25 cellular contexts compared by ENCODE assay signal in genomic region chr10:86159797-86160196, GRCh38.
DNase-seq lines count a peak whose midpoint lies in the region; ATAC-seq, FAIRE-seq and TF ChIP-seq lines count a peak whose summit lies in the region.
"Had no signal": no experiment of that assay in that cellular context is flagged by ENCODE, and none has a peak within 500 bp of the region (broad histone marks: within the 10 kb centered on the region; RNA-seq: fewer than 3 reads in every experiment).

No MANE protein-coding gene starts in this region.

- H2AFZ ChIP-seq in HepG2 (ENCODE audit: low read length) (no peak overlapping the region), neuronal stem cell (ENCODE audit: low read length) (no peak overlapping the region)

- no peak overlapping the region for H2BK12ac ChIP-seq in neuronal stem cell (ENCODE audit: low read length)

- TF ChIP-seq POLR2A in HepG2 (IDR thresholded peaks at IDR 0.05; ENCODE audit: insufficient read depth in 1 of 2, low read depth in 2 of 2, low read length in 2 of 2): no peak
- TF ChIP-seq POLR2A in right lobe of liver (IDR thresholded peaks at IDR 0.05): no peak

- no peak for TF ChIP-seq CTCF in HepG2 (CRISPR knock-in tag; IDR thresholded peaks at IDR 0.05)
- no peak for TF ChIP-seq CTCF in right lobe of liver (IDR thresholded peaks at IDR 0.05)
- no peak for TF ChIP-seq CTCF in bronchial epithelial cell (IDR thresholded peaks at IDR 0.05; ENCODE audit: insufficient read depth, low read length, severe bottlenecking)
- no peak for TF ChIP-seq CTCF in CD8-positive, alpha-beta T cell (IDR thresholded peaks at IDR 0.05)

- DNase-seq in HepG2 (ENCODE audit: low spot score) (no peak), right lobe of liver (no peak), bronchial epithelial cell (ENCODE audit: low read depth) (no peak), neuronal stem cell (ENCODE audit: low spot score) (no peak), urothelium cell line (ENCODE audit: low spot score) (no peak), middle frontal gyrus (ENCODE audit: extremely low spot score, low spot score) (no peak)
- no peak for DNase-seq in stimulated activated CD8-positive, alpha-beta memory T cell treated with anti-CD3 and anti-CD28 coated beads, Interleukin-4, amount 100 ng/mL, for 48 hours
- no peak for DNase-seq in CD8-positive, alpha-beta T cell
- DNase-seq: 8988T; ACHN; BE2C; C1 segment of cervical spinal cord; Caco-2; Calu3; CD4-positive, alpha-beta memory T cell; CD4-positive, CD25-positive, alpha-beta regulatory T cell; DMS79 treated with DMSO at 0.1 percent for 48 hours; GF-D8 had no signal

- no peak overlapping the region for H3K4ac ChIP-seq in neuronal stem cell (ENCODE audit: low read length)

- in situ Hi-C loops in HepG2 (cut with HindIII; ENCODE audit: extremely low pct_ligation_motif_present, low pct_unique_long_range_greater_than_20kb): no loop called here

- H3K27ac ChIP-seq in HepG2 (ENCODE audit: extremely low read length, insufficient read depth, low read length) (no peak overlapping the region), right lobe of liver (no peak overlapping the region), neuronal stem cell (replicated peaks; ENCODE audit: low read length) (no peak overlapping the region)
- no peak overlapping the region for H3K27ac ChIP-seq in CD8-positive, alpha-beta T cell (ENCODE audit: low read depth, low read length)
- H3K27ac ChIP-seq: BLaER1 had no signal

- no peak overlapping the region for H3K18ac ChIP-seq in neuronal stem cell (ENCODE audit: low read length)

- H3K27me3 Mint-ChIP-seq in CD8-positive, alpha-beta T cell (ENCODE audit: low read depth): no peaks in the 10 kb centered on the region
- H3K27me3 Mint-ChIP-seq: CD4-positive, CD25-positive, alpha-beta regulatory T cell had no signal

- H3K4me2 ChIP-seq in HepG2 (ENCODE audit: low read depth, low read length) (no peak overlapping the region), neuronal stem cell (ENCODE audit: insufficient read depth, low read length, poor library complexity, severe bottlenecking) (no peak overlapping the region)
- H3K4me2 ChIP-seq: BLaER1 had no signal

- H3K9me3 ChIP-seq in HepG2 (ENCODE audit: low read length) (no peaks in the 10 kb centered on the region), right lobe of liver (no peaks in the 10 kb centered on the region), neuronal stem cell (replicated peaks in 1 of 2; ENCODE audit: control insufficient read depth in 2 of 2, insufficient read depth in 1 of 2, low read depth in 1 of 2, low read length in 2 of 2) (no peaks in the 10 kb centered on the region)
- H3K9me3 ChIP-seq in CD8-positive, alpha-beta T cell (ENCODE audit: low read length): no peaks in the 10 kb centered on the region
- H3K9me3 ChIP-seq: BE2C, BLaER1, Caco-2 had no signal

- no peaks in the 10 kb centered on the region for H3K36me3 ChIP-seq in HepG2 (replicated peaks in 1 of 2; ENCODE audit: control insufficient read depth in 1 of 2, insufficient read depth in 2 of 2, low read length in 2 of 2)
- no peaks in the 10 kb centered on the region for H3K36me3 ChIP-seq in right lobe of liver
- H3K36me3 ChIP-seq in bronchial epithelial cell (ENCODE audit: control insufficient read depth, insufficient read depth, low read length): no peaks in the 10 kb centered on the region
- H3K36me3 ChIP-seq in neuronal stem cell (replicated peaks in 1 of 2; ENCODE audit: control insufficient read depth in 2 of 2, insufficient read depth in 2 of 2, low read length in 2 of 2): no peaks in the 10 kb centered on the region
- no peaks in the 10 kb centered on the region for H3K36me3 ChIP-seq in CD8-positive, alpha-beta T cell (ENCODE audit: insufficient read depth, low read length)
- H3K36me3 ChIP-seq: BE2C, BLaER1 had no signal

- no peak overlapping the region for H2AK5ac ChIP-seq in neuronal stem cell (ENCODE audit: low read depth, low read length)

- no peak for ATAC-seq in HepG2
- ATAC-seq in right lobe of liver: no peak
- ATAC-seq in CD8-positive, alpha-beta T cell: no peak

- no peaks in the 10 kb centered on the region for H3K9me3 Mint-ChIP-seq in CD8-positive, alpha-beta T cell
- H3K9me3 Mint-ChIP-seq: CD4-positive, alpha-beta memory T cell had no signal

- POLR2A ChIA-PET in HepG2 (lab: Yijun Ruan, JAX): no interaction called here
- POLR2A ChIA-PET in CD8-positive, alpha-beta T cell (lab: Charles Lee): no interaction called here

- intact Hi-C loops in HepG2 (cut with micrococcal nuclease; ENCODE audit: unreplicated experiment): no loop called here
- intact Hi-C loops in right lobe of liver (cut with DNase I): no loop called here
- intact Hi-C loops in CD8-positive, alpha-beta T cell (cut with DNase I, micrococcal nuclease): no loop called here

- no peaks in the 10 kb centered on the region for H4K20me1 ChIP-seq in HepG2 (ENCODE audit: insufficient read depth, low read length)
- H4K20me1 ChIP-seq: BLaER1 had no signal

- peak overlapping the region; percentile 12 for H3K23ac ChIP-seq in neuronal stem cell (ENCODE audit: low read depth, low read length, poor library complexity)

- no peaks in the 10 kb centered on the region for H3K4me1 Mint-ChIP-seq in CD8-positive, alpha-beta T cell (ENCODE audit: low read depth)
- H3K4me1 Mint-ChIP-seq: CD14-positive monocyte; CD4-positive, alpha-beta memory T cell; CD4-positive, CD25-positive, alpha-beta regulatory T cell had no signal

- H3K9ac ChIP-seq in HepG2 (ENCODE audit: insufficient read depth, low read depth, low read length) (no peak overlapping the region), neuronal stem cell (ENCODE audit: low read depth, low read length, poor library complexity) (no peak overlapping the region)
- H3K9ac ChIP-seq: BLaER1 had no signal

- no peak for TF ChIP-seq RAD21 in HepG2 (CRISPR knock-in tag; IDR thresholded peaks at IDR 0.05)

- no TSS peak for BruUV-seq in HepG2 (replicated peaks; lab: Mats Ljungman, UMichigan)

- TF ChIP-seq EP300 in HepG2 (IDR thresholded peaks at IDR 0.05; ENCODE audit: low read depth in 2 of 2, low read length in 2 of 2) (no peak), HepG2 (CRISPR knock-in tag; IDR thresholded peaks at IDR 0.05; ENCODE audit: borderline replicate concordance) (no peak)

- CTCF ChIA-PET in HepG2 (lab: Yijun Ruan, JAX; ENCODE audit: low intra/inter-chr PET ratio, low total read pairs): no interaction called here
- CTCF ChIA-PET in CD8-positive, alpha-beta T cell (lab: Charles Lee): no interaction called here

- no peaks in the 10 kb centered on the region for H3K79me2 ChIP-seq in HepG2 (ENCODE audit: insufficient read depth, low read length)

- H3K27me3 ChIP-seq in HepG2 (ENCODE audit: control insufficient read depth in 1 of 2, insufficient read depth in 2 of 2, low read length in 2 of 2): 0 out of 5 replicates have a peak, but pooled peaks cover 0 to 2% of the 10 kb centered on the region in 2 experiments
- no peaks in the 10 kb centered on the region for H3K27me3 ChIP-seq in right lobe of liver
- no peaks in the 10 kb centered on the region for H3K27me3 ChIP-seq in bronchial epithelial cell (ENCODE audit: control insufficient read depth, insufficient read depth, low read length)
- H3K27me3 ChIP-seq in neuronal stem cell (ENCODE audit: control insufficient read depth in 3 of 3, insufficient read depth in 3 of 3, low read depth in 1 of 3, low read length in 3 of 3): peaks cover 0 to 4% (median 0%) of the 10 kb centered on the region in 3 experiments
- H3K27me3 ChIP-seq in CD8-positive, alpha-beta T cell (ENCODE audit: insufficient read depth, low read length): no peaks in the 10 kb centered on the region
- H3K27me3 ChIP-seq: BE2C, BLaER1 had no signal

- FAIRE-seq in HepG2 (lab: Jason Lieb, UNC) (no peak), bronchial epithelial cell (lab: Jason Lieb, UNC) (peak; percentile 52), urothelium cell line (lab: Jason Lieb, UNC) (peak; percentile 42)
- FAIRE-seq: A204.1, D721Med, G401.6, GM12891, GM19239 had no signal

- H2BK15ac ChIP-seq in neuronal stem cell (ENCODE audit: low read length): no peak overlapping the region

- no peak overlapping the region for H3K27ac Mint-ChIP-seq in CD8-positive, alpha-beta T cell
- H3K27ac Mint-ChIP-seq: CD14-positive monocyte; CD4-positive, alpha-beta memory T cell; CD4-positive, CD25-positive, alpha-beta regulatory T cell had no signal

- no peak overlapping the region for H3K4me3 ChIP-seq in HepG2 (replicated peaks in 1 of 3; ENCODE audit: insufficient read depth in 1 of 3, low read depth in 2 of 3, low read length in 3 of 3)
- H3K4me3 ChIP-seq in right lobe of liver: no peak overlapping the region
- no peak overlapping the region for H3K4me3 ChIP-seq in bronchial epithelial cell (ENCODE audit: low read depth, low read length)
- no peak overlapping the region for H3K4me3 ChIP-seq in neuronal stem cell (ENCODE audit: low read length in 2 of 2)
- no peak overlapping the region for H3K4me3 ChIP-seq in CD8-positive, alpha-beta T cell (ENCODE audit: low read depth, low read length)
- H3K4me3 ChIP-seq: BLaER1 had no signal

- H3K14ac ChIP-seq in neuronal stem cell (ENCODE audit: low read length): no peak overlapping the region

- H2BK120ac ChIP-seq in neuronal stem cell (ENCODE audit: low read depth, low read length): no peak overlapping the region

- no peaks in the 10 kb centered on the region for H3K36me3 Mint-ChIP-seq in CD8-positive, alpha-beta T cell
- H3K36me3 Mint-ChIP-seq: CD14-positive monocyte; CD4-positive, alpha-beta memory T cell; CD4-positive, CD25-positive, alpha-beta regulatory T cell had no signal

- WGBS in HepG2 (ENCODE audit: low lambda C conversion rate): 41% methylated on average over 3 of the region's 3 CpGs
- WGBS in right lobe of liver (ENCODE audit: insufficient coverage, low coverage, low lambda C conversion rate, missing lambda C conversion rate): 60% methylated on average over 3 of the region's 3 CpGs
- no CpG with 5 or more reads among the region's 3 CpGs for WGBS in neuronal stem cell (ENCODE audit: extremely low coverage in 2 of 2, insufficient read length in 2 of 2, insufficient replicate concordance in 1 of 2), 2 donors

- H2BK5ac ChIP-seq in neuronal stem cell (ENCODE audit: low read length): no peak overlapping the region

- peaks cover 22% of the 10 kb centered on the region for H3K4me1 ChIP-seq in HepG2 (ENCODE audit: insufficient read depth, low read length)
- peaks cover 0 to 24% (median 10%) of the 10 kb centered on the region in 4 donors for H3K4me1 ChIP-seq in right lobe of liver
- peaks cover 0 to 2% of the 10 kb centered on the region in 2 donors for H3K4me1 ChIP-seq in neuronal stem cell (ENCODE audit: control insufficient read depth in 2 of 2, insufficient read depth in 1 of 2, low read depth in 1 of 2, low read length in 2 of 2)
- no peaks in the 10 kb centered on the region for H3K4me1 ChIP-seq in CD8-positive, alpha-beta T cell (ENCODE audit: insufficient read depth, low read length)
- H3K4me1 ChIP-seq: BE2C, BLaER1 had no signal

- H3K4me3 Mint-ChIP-seq in CD8-positive, alpha-beta T cell: no peak overlapping the region
- H3K4me3 Mint-ChIP-seq: CD14-positive monocyte; CD4-positive, alpha-beta memory T cell; CD4-positive, CD25-positive, alpha-beta regulatory T cell had no signal

- no peaks in the 10 kb centered on the region for H3K79me1 ChIP-seq in neuronal stem cell (ENCODE audit: low read depth, low read length)

- no peak overlapping the region for H4K8ac ChIP-seq in neuronal stem cell (ENCODE audit: low read depth, low read length)

- H4K91ac ChIP-seq in neuronal stem cell (ENCODE audit: low read depth, low read length, poor library complexity): no peak overlapping the region

TF ChIP-seq in HepG2, 621 proteins besides CTCF, POLR2A, EP300 and RAD21 (continues in another document):
- no peak for TF ChIP-seq FOXK1 (CRISPR knock-in tag; IDR thresholded peaks at IDR 0.05; ENCODE audit: borderline replicate concordance, low read depth)
